11 cellular contexts compared by ENCODE assay signal in the genomic region with DNA sequence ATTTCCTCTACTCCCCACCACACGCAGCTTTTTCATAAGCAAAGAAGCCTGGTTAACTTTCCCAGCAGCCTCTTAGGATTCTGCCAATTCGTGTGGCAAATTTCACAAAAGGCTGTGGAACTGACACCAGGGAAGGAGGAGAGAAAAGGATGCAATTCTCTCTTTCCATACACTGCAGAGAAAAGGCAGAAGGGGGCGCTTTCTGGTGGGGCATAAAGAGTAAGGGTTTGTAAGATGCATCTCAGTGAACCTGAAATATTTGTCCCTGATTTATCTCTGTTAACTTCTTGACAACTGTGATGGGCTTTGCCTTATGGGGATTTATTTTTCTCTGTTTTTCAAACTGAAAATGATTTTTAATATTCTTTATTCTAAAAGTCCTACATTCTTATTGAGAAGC. TPM values are rescaled to one million over a fixed set of nuclear protein-coding genes. Genes with fewer than 3 reads are reported as not detected.
DNase-seq lines count a peak whose midpoint lies in the region; FAIRE-seq and TF ChIP-seq lines count a peak whose summit lies in the region.
"Had no signal": no experiment of that assay in that cellular context is flagged by ENCODE, and none has a peak within 500 bp of the region (broad histone marks: within the 10 kb centered on the region; RNA-seq: fewer than 3 reads in every experiment).

No MANE protein-coding gene starts in this region.

- H3K79me2 ChIP-seq in OCI-LY1 (ENCODE audit: insufficient read depth, low read length): no peaks in the 10 kb centered on the region

- no peak overlapping the region for H3K4me3 ChIP-seq in OCI-LY1 (ENCODE audit: low read depth, low read length, poor library complexity, severe bottlenecking)
- H3K4me3 ChIP-seq in fibroblast of mammary gland (ENCODE audit: control insufficient read depth, low read depth, low read length): no peak overlapping the region

- no peak for FAIRE-seq in GM12891 (lab: Jason Lieb, UNC)
- FAIRE-seq: GM18507 had no signal

- no peaks in the 10 kb centered on the region for H3K9me3 ChIP-seq in OCI-LY1 (ENCODE audit: low read length)

- DNase-seq in COLO829 (ENCODE audit: low spot score) (peak; percentile 7), GM10248 (ENCODE audit: extremely low spot score) (no peak), fibroblast of mammary gland (ENCODE audit: low read depth) (no peak), NCI-H526 treated with DMSO at 0.1 percent for 48 hours (lab: John Stamatoyannopoulos, UW) (no peak), amygdala (lab: John Stamatoyannopoulos, UW) (no peak), GM12891 (ENCODE audit: insufficient read length, low spot score) (no peak)
- DNase-seq: activated CD8-positive, alpha-beta memory T cell treated with anti-CD3 and anti-CD28 coated beads for 24 hours; immature natural killer cell; stimulated activated naive B cell treated with anti-CD40 and anti-IgM and Interleukin-4, amounts not matched to agents 10 μg/mL and 1 μg/mL and 100 μg/mL, for 72 hours had no signal

- no peak for TF ChIP-seq POLR2A in GM12891 (IDR thresholded peaks at IDR 0.05; ENCODE audit: low read depth, low read length)

- no peaks in the 10 kb centered on the region for H3K4me1 ChIP-seq in OCI-LY1 (ENCODE audit: insufficient read depth, low read length, severe bottlenecking)

- H3K36me3 ChIP-seq in OCI-LY1 (ENCODE audit: insufficient read depth, low read length): no peaks in the 10 kb centered on the region

- TF ChIP-seq CTCF in GM10248 (IDR thresholded peaks at IDR 0.05; ENCODE audit: control extremely low read depth, extremely low read depth, low read depth, missing control alignments): peak; percentile 13
- TF ChIP-seq CTCF in OCI-LY1 (IDR thresholded peaks at IDR 0.05; ENCODE audit: low read length): peak; percentile 21; the same call in 1 of the 2 replicates
- peak; percentile 19 for TF ChIP-seq CTCF in fibroblast of mammary gland (conservative IDR thresholded peaks at IDR 0.05; ENCODE audit: control insufficient read depth, insufficient read depth, low read depth, low read length)

- no peaks in the 10 kb centered on the region for H3F3A ChIP-seq in OCI-LY1 (ENCODE audit: insufficient read depth, low read length)

- no peaks in the 10 kb centered on the region for H3K9me2 ChIP-seq in OCI-LY1 (ENCODE audit: low read depth, low read length)

- H2AFZ ChIP-seq in OCI-LY1 (ENCODE audit: low read length): no peak overlapping the region

- CTCF ChIA-PET in GM10248 (lab: Yijun Ruan, JAX): interaction anchor here (0.8 to 3.2 kb wide), 6 partner anchors 15 to 307 kb away, joined by 3 to 12 read pairs (median 4); no protein-coding TSS in a partner anchor

- POLR2A ChIA-PET in GM10248 (lab: Yijun Ruan, JAX): no interaction called here

- H3K4me2 ChIP-seq in OCI-LY1 (ENCODE audit: low read length): no peak overlapping the region

- H3K27me3 ChIP-seq in OCI-LY1 (ENCODE audit: insufficient read depth, low read length): no peaks in the 10 kb centered on the region; the same call in 1 of the 2 replicates

- H3K9ac ChIP-seq in OCI-LY1 (ENCODE audit: low read length): no peak overlapping the region

- no peaks in the 10 kb centered on the region for H4K20me1 ChIP-seq in OCI-LY1 (ENCODE audit: insufficient read depth, low read length)

- H3K27ac ChIP-seq in OCI-LY1 (ENCODE audit: low read depth, low read length, poor library complexity, severe bottlenecking): no peak overlapping the region

TF ChIP-seq in GM12891, 5 proteins besides CTCF, POLR2A, EP300 and RAD21:
- TF ChIP-seq TAF1 (IDR thresholded peaks at IDR 0.05; ENCODE audit: low read depth, low read length): no peak
- TF ChIP-seq SPI1 (IDR thresholded peaks at IDR 0.05; ENCODE audit: low read depth, low read length): no peak
- TF ChIP-seq PAX5 (IDR thresholded peaks at IDR 0.05; ENCODE audit: insufficient read depth, low read length, severe bottlenecking): no peak
- no peak for TF ChIP-seq POU2F2 (IDR thresholded peaks at IDR 0.05; ENCODE audit: low read depth, low read length)
- TF ChIP-seq POLR2AphosphoS5 (IDR thresholded peaks at IDR 0.05; ENCODE audit: low read depth, low read length): no peak
TF ChIP-seq in GM12891: peak in this region for 0.

RNA-seq across cellular contexts. Expression of gene GLP1R, which starts 45.5 kb away (rescaled TPM):
- not detected for polyA plus RNA-seq in GM12891 (2012; ENCODE audit: low read depth, missing spikeins)
